In the genomic region with DNA sequence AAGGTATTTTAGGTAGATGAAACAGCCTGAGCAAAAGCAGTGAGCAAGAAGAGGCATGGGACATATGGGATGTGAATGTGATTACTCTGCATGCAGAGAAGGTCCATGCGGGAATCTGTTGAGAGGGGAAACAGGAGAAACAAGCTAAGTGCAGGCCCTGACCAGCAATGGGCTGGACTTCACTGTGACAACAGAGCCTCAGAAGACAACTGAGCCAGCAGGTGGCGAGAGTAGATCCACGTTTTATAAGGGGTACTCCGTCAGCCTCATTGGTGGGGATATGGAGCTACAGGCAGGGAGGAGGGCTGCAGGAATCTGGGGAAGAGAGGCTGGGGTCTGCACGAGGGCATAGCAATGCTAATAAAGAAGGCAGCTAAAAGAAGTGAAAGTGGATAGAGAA, we compare ENCODE assay signal across 16 cellular contexts.
A peak's percentile ranks its signal among the peaks of the same experiment; 100 is the strongest.
DNase-seq lines count a peak whose midpoint lies in the region; ATAC-seq and TF ChIP-seq lines count a peak whose summit lies in the region.
"Had no signal": no experiment of that assay in that cellular context is flagged by ENCODE, and none has a peak within 500 bp of the region (broad histone marks: within the 10 kb centered on the region; RNA-seq: fewer than 3 reads in every experiment).

No MANE protein-coding gene starts in this region.

- no peak overlapping the region for H4K8ac ChIP-seq in mesendoderm (ENCODE audit: low read depth, low read length)

- no peak overlapping the region for H3K23ac ChIP-seq in mesendoderm (ENCODE audit: low read length)

- no peaks in the 10 kb centered on the region for H3K4me1 ChIP-seq in mesendoderm (ENCODE audit: control insufficient read depth, low read depth, low read length)
- H3K4me1 ChIP-seq: ascending aorta, HAP-1 had no signal

- H3K56ac ChIP-seq in mesendoderm (ENCODE audit: low read length): peak overlapping the region; percentile 56

- no CpG with 5 or more reads among the region's 5 CpGs for WGBS in mesendoderm (ENCODE audit: extremely low coverage, insufficient coverage, low lambda C conversion rate)

- H3K18ac ChIP-seq in mesendoderm (ENCODE audit: low read length): no peak overlapping the region

- no peak overlapping the region for H3K4ac ChIP-seq in mesendoderm (ENCODE audit: low read depth, low read length)

- peak; percentile 7 for DNase-seq in LoVo (ENCODE audit: low spot score)
- peak; percentile 10 for DNase-seq in dermis blood vessel endothelial cell
- DNase-seq in mesendoderm: peak; percentile 88
- no peak for DNase-seq in mesenteric fat pad (ENCODE audit: low spot score)
- DNase-seq in activated CD8-positive, alpha-beta memory T cell treated with anti-CD3 and anti-CD28 coated beads for 24 hours: no peak
- no peak for DNase-seq in activated CD4-positive, alpha-beta T cell treated with anti-CD3 and anti-CD28 coated beads for 48 hours
- DNase-seq: activated CD4-positive, alpha-beta T cell treated with anti-CD3 and anti-CD28 coated beads, Interleukin-2, amount 50 U/mL, for 1 hour; CD4-positive, alpha-beta T cell; MM.1S had no signal

- H2BK15ac ChIP-seq in mesendoderm (replicated peaks; ENCODE audit: low read depth): no peak overlapping the region

- no peaks in the 10 kb centered on the region for H3K79me1 ChIP-seq in mesendoderm (ENCODE audit: low read length)

- H3K4me2 ChIP-seq in mesendoderm (ENCODE audit: low read length): no peak overlapping the region
- H3K4me2 ChIP-seq: PC-9 had no signal

- no peak overlapping the region for H3K9ac ChIP-seq in mesendoderm (ENCODE audit: low read length)

- no peak overlapping the region for H2BK5ac ChIP-seq in mesendoderm (ENCODE audit: low read length)

- H3K27ac ChIP-seq in C4-2B (no peak overlapping the region), mesendoderm (ENCODE audit: low read depth, low read length) (no peak overlapping the region)
- H3K27ac ChIP-seq: ascending aorta, PC-9 had no signal

- no peak overlapping the region for H2AK5ac ChIP-seq in mesendoderm (ENCODE audit: low read length)

- no peaks in the 10 kb centered on the region for H3K36me3 ChIP-seq in mesendoderm (ENCODE audit: control insufficient read depth, insufficient read depth, low read length)
- H3K36me3 ChIP-seq: ascending aorta, HAP-1 had no signal

- peak; percentile 34 for TF ChIP-seq CTCF in C4-2B (conservative IDR thresholded peaks at IDR 0.05)

- H3K27me3 ChIP-seq in mesendoderm (ENCODE audit: insufficient read depth, low read length, poor library complexity): no peaks in the 10 kb centered on the region
- H3K27me3 ChIP-seq: ascending aorta had no signal

- H3K4me3 ChIP-seq in mesendoderm (ENCODE audit: low read length): no peak overlapping the region
- H3K4me3 ChIP-seq: ascending aorta, HAP-1, PC-9 had no signal

- no peak overlapping the region for H4K5ac ChIP-seq in mesendoderm (ENCODE audit: low read length)

- H3K79me2 ChIP-seq in mesendoderm (ENCODE audit: control insufficient read depth, insufficient read depth, low read length): no peaks in the 10 kb centered on the region

- no peak for ATAC-seq in HG03095 (IDR thresholded peaks at IDR 0.05; ENCODE audit: unreplicated experiment)
- ATAC-seq: activated T-helper 17 cell treated with anti-CD3 and anti-CD28 coated beads, Interleukin-2, amount 50 U/mL, for 72 hours; natural killer cell treated with Interleukin-12 subunit alpha and Interleukin-12 subunit beta and Interleukin-15 and Interleukin-18, amount 100 ng/mL, for 72 hours had no signal

- H2BK120ac ChIP-seq in mesendoderm (ENCODE audit: low read depth, low read length): no peak overlapping the region

Comparison
In these comparisons a context has a peak if more than half of its experiments do, and no peak if none do; other contexts are left out.
1. DNase-seq: peak in LoVo (single experiment), dermis blood vessel endothelial cell (single experiment) and mesendoderm (single experiment); none in mesenteric fat pad (single experiment), activated CD8-positive, alpha-beta memory T cell treated with anti-CD3 and anti-CD28 coated beads for 24 hours (single experiment) and activated CD4-positive, alpha-beta T cell treated with anti-CD3 and anti-CD28 coated beads for 48 hours (single experiment).